9 cellular contexts compared by ENCODE assay signal in the genomic region with DNA sequence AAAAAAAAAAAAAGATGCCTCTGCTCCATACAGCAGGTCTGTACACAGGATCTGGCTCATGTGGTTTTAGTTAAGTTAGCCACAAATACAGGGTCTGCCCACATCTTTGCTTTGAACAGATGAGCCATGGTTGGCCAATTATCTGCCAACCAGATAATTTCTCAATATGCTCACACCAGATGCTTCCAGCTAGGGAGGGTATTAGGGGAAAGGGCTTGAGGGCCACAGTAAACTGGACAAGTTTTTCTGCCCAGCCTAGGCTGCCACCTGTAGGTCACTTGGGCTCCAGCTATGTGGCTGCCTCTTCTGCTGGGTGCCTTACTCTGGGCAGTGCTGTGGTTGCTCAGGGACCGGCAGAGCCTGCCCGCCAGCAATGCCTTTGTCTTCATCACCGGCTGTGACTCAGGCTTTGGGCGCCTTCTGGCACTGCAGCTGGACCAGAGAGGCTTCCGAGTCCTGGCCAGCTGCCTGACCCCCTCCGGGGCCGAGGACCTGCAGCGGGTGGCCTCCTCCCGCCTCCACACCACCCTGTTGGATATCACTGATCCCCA. TPM values are rescaled to one million over a fixed set of nuclear protein-coding genes. Genes with fewer than 3 reads are reported as not detected.
DNase-seq lines count a peak whose midpoint lies in the region; ATAC-seq, FAIRE-seq and TF ChIP-seq lines count a peak whose summit lies in the region.
"Had no signal": no experiment of that assay in that cellular context is flagged by ENCODE, and none has a peak within 500 bp of the region (broad histone marks: within the 10 kb centered on the region; RNA-seq: fewer than 3 reads in every experiment).

No MANE protein-coding gene starts in this region.

- intact Hi-C loops in aorta (cut with DNase I) = loop anchor here in 1 of 2 donors (2.0 to 5.0 kb wide), 3 partner anchors 14 to 64 kb away; a partner anchor contains a TSS

- WGBS in lung, 2 donors = 37 to 68% methylated on average over 9 of the region's 9 CpGs
- WGBS in aorta, 2 donors = 0 to 3% methylated on average over 9 of the region's 9 CpGs

- H3K36me3 ChIP-seq in lung (ENCODE audit: control insufficient read depth in 2 of 2, insufficient read depth in 2 of 2, low read length in 2 of 2) = peaks cover 5 to 37% of the 10 kb centered on the region in 2 donors
- H3K36me3 ChIP-seq in aorta (ENCODE audit: control insufficient read depth in 1 of 2, insufficient read depth in 2 of 2, low read length in 1 of 2) = no peaks in the 10 kb centered on the region

- no peak for FAIRE-seq in GM19239 (lab: Jason Lieb, UNC)
- FAIRE-seq: A204.1 had no signal

- TF ChIP-seq CTCF in coronary artery (IDR thresholded peaks at IDR 0.05) = no peak
- peak; percentile 5 for TF ChIP-seq CTCF in lung (IDR thresholded peaks at IDR 0.05; ENCODE audit: control extremely low read depth, extremely low read depth)

- H3K4me3 ChIP-seq in coronary artery (peak overlapping the region; percentile 51), lung (no peak overlapping the region), aorta (ENCODE audit: low read length in 2 of 2) (no peak overlapping the region)

- no peaks in the 10 kb centered on the region for H3K27me3 ChIP-seq in lung (ENCODE audit: control insufficient read depth, insufficient read depth)
- H3K27me3 ChIP-seq in aorta (ENCODE audit: control insufficient read depth in 1 of 2, insufficient read depth in 2 of 2, low read length in 1 of 2) = no peaks in the 10 kb centered on the region

- H3K27ac ChIP-seq in coronary artery (peak overlapping the region; percentile 73 to 96), lung (ENCODE audit: low read depth in 1 of 2, low read length in 1 of 2) (peak overlapping the region; percentile 35 to 81), aorta (ENCODE audit: low read depth in 1 of 2, low read length in 2 of 2) (peak overlapping the region in 1 of 2 donors; percentile 76)

- H3K9me3 ChIP-seq in lung (ENCODE audit: control insufficient read depth in 2 of 2, insufficient read depth in 1 of 2, low read length in 1 of 2) = no peaks in the 10 kb centered on the region
- no peaks in the 10 kb centered on the region for H3K9me3 ChIP-seq in aorta (ENCODE audit: control insufficient read depth, low read length)

- H3K4me1 ChIP-seq in lung (ENCODE audit: control insufficient read depth in 2 of 2, insufficient read depth in 2 of 2, low read length in 2 of 2) (peaks cover 10 to 21% of the 10 kb centered on the region in 2 donors), aorta (ENCODE audit: control insufficient read depth in 1 of 2, insufficient read depth in 2 of 2, low read length in 2 of 2) (no peaks in the 10 kb centered on the region)

- DNase-seq in NCI-H1417 (lab: John Stamatoyannopoulos, UW) (peak in 2 of 3 experiments; percentile 9 to 17), NCI-H1417 treated with DMSO at 0.1 percent for 48 hours (lab: John Stamatoyannopoulos, UW) (no peak), NCI-H748 (lab: John Stamatoyannopoulos, UW; ENCODE audit: unreplicated experiment) (peak; percentile 52), coronary artery (ENCODE audit: low spot score) (peak; percentile 96), lung (ENCODE audit: low spot score) (peak; percentile 72), aorta (peak; percentile 94 to 96), GM19239 (ENCODE audit: insufficient read length, low spot score) (no peak)

- peak; percentile 69 for ATAC-seq in lung (ENCODE audit: insufficient read depth, low FRiP score)
- peak; percentile 80 for ATAC-seq in aorta (ENCODE audit: low FRiP score)
- ATAC-seq in HG03045 (IDR thresholded peaks at IDR 0.05; ENCODE audit: unreplicated experiment) = no peak

RNA-seq across cellular contexts. Expression of a gene that starts 0.8 kb away (rescaled TPM):
- total RNA-seq in lung (1 to 10 TPM; 4.4 to 5.4 TPM), aorta (10 to 100 TPM; 21.9 to 51.1 TPM)
- polyA plus RNA-seq in lung (1 to 10 TPM; 3.1 to 3.4 TPM), aorta (10 to 100 TPM; 16.7 to 49.4 TPM)

RNA-seq across cellular contexts. Expression of a gene that starts 5.1 kb away (rescaled TPM):
- total RNA-seq in lung (100 to 1,000 TPM in 1 of 2 donors, 10 to 100 TPM in 1; 53.9 to 132 TPM), aorta (100 to 1,000 TPM in 1 of 2 donors, 10 to 100 TPM in 1; 87.3 to 115 TPM)
- polyA plus RNA-seq in lung (100 to 1,000 TPM; 351 to 374 TPM), aorta (100 to 1,000 TPM; 248 to 351 TPM)

RNA-seq across cellular contexts. Expression of a gene that starts 7.8 kb away (rescaled TPM):
- 1,000 to 10,000 TPM in 1 of 2 donors, 100 to 1,000 TPM in 1; 516 to 1,425 TPM for total RNA-seq in lung
- polyA plus RNA-seq in lung = 1,000 to 10,000 TPM; 1,829 to 2,824 TPM
- total RNA-seq in aorta = 1,000 to 10,000 TPM; 1,107 to 1,135 TPM
- polyA plus RNA-seq in aorta = 1,000 to 10,000 TPM; 1,323 to 1,532 TPM

RNA-seq across cellular contexts. Expression of a gene that starts 13.3 kb away (rescaled TPM):
- total RNA-seq in lung (10 to 100 TPM; 13.5 to 28.4 TPM), aorta (100 to 1,000 TPM; 463 to 747 TPM)
- polyA plus RNA-seq in lung (10 to 100 TPM in 1 of 2 donors, 1 to 10 TPM in 1; 8.2 to 22.0 TPM), aorta (100 to 1,000 TPM in 1 of 2 donors, 10 to 100 TPM in 1; 76.1 to 633 TPM)

RNA-seq across cellular contexts. Expression of a gene that starts 22.0 kb away (rescaled TPM):
- total RNA-seq in lung = 1 to 10 TPM; 2.8 to 8.3 TPM
- 1 to 10 TPM in 1 of 2 donors, under 1 TPM in 1; 0.93 to 3.5 TPM for polyA plus RNA-seq in lung
- total RNA-seq in aorta = 1 to 10 TPM; 6.6 to 9.4 TPM
- 1 to 10 TPM; 3.0 to 4.2 TPM for polyA plus RNA-seq in aorta

Comparison
In these comparisons a context has a peak if more than half of its experiments do, and no peak if none do; other contexts are left out.
1. DNase-seq: peak in NCI-H1417 (2 of 3), NCI-H748 (single experiment), coronary artery (single experiment), lung (single experiment) and aorta (2 of 2); none in NCI-H1417 treated with DMSO at 0.1 percent for 48 hours (single experiment) and GM19239 (single experiment).